ENCODE assay signal across 15 cellular contexts in the genomic region with DNA sequence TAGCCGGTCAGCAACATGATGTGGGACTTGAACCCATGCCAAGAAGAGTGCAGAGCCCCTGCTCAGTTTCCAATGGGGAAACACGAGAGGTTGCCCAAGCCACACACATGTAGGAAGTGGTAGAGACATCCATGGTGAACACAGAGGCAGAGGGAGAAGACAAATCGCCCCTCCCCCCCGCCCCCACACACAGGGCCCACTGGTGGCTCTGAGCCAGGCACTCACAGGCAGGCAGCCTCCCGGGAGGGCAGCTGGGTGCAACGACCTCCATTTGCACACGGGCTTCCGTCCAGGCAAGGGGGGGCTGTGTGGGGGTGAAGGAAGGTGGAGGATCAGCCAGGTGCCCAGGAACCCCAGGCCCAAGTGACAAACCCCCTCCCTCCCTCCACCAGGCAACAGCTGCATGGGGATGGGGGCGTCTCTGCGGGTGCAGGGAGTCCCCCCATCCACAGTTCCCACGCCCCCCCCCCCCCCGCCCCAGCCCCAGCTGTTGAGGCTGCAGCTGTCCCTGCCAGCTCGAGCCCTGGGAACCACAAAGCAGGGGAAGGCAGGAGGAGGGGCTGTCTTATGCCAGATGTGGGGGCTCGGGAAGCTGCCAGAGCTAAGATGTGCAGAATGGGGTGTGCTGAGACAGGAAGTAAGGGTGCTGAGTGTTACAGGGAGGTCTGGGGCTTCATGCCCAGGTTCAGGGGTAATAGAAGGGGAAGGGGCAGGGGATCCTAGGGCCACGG. TPM values are rescaled to one million over a fixed set of nuclear protein-coding genes. Genes with fewer than 3 reads are reported as not detected.
DNase-seq lines count a peak whose midpoint lies in the region; ATAC-seq and TF ChIP-seq lines count a peak whose summit lies in the region.
"Had no signal": no experiment of that assay in that cellular context is flagged by ENCODE, and none has a peak within 500 bp of the region (broad histone marks: within the 10 kb centered on the region; RNA-seq: fewer than 3 reads in every experiment).

No MANE protein-coding gene starts in this region.

- no peak overlapping the region for H2BK15ac ChIP-seq in mesenchymal stem cell (ENCODE audit: low read depth, poor library complexity, severe bottlenecking)

- H2BK5ac ChIP-seq in mesenchymal stem cell (ENCODE audit: low read depth, low read length, poor library complexity, severe bottlenecking), result no peak overlapping the region

- WGBS in mesenchymal stem cell, result 81% methylated on average over 4 of the region's 15 CpGs

- H3K18ac ChIP-seq in mesenchymal stem cell (ENCODE audit: low read depth in 1 of 2, low read length in 2 of 2), result no peak overlapping the region

- H3K4me3 ChIP-seq in AG10803 (ENCODE audit: low read length) (no peak overlapping the region), H7 (ENCODE audit: insufficient read depth, low read depth, low read length) (no peak overlapping the region), mesenchymal stem cell (ENCODE audit: insufficient read depth in 1 of 2, low read depth in 1 of 2, low read length in 2 of 2) (no peak overlapping the region)

- no peak overlapping the region for H3K23ac ChIP-seq in mesenchymal stem cell (ENCODE audit: low read length in 2 of 2)

- H4K8ac ChIP-seq in mesenchymal stem cell (ENCODE audit: low read length), result no peak overlapping the region

- no peak overlapping the region for H2AK5ac ChIP-seq in mesenchymal stem cell (ENCODE audit: low read length, severe bottlenecking)

- TF ChIP-seq CTCF in AG10803 (conservative IDR thresholded peaks at IDR 0.05; ENCODE audit: low read length) (no peak), CD14-positive monocyte (IDR thresholded peaks at IDR 0.05) (no peak)

- peaks cover 9 to 19% of the 10 kb centered on the region in 2 donors for H3K36me3 Mint-ChIP-seq in CD14-positive monocyte

- no peaks in the 10 kb centered on the region for H3K9me3 ChIP-seq in mesenchymal stem cell (ENCODE audit: control insufficient read depth, low read length)

- H3K4me2 ChIP-seq in mesenchymal stem cell (ENCODE audit: low read length, poor library complexity, severe bottlenecking), result no peak overlapping the region
- H3K4me2 ChIP-seq: KMS-11 had no signal

- H3K27me3 ChIP-seq in H7 (ENCODE audit: control insufficient read depth, insufficient read depth, low read length), result no peaks in the 10 kb centered on the region
- H3K27me3 ChIP-seq in mesenchymal stem cell (ENCODE audit: control insufficient read depth in 1 of 2, insufficient read depth in 1 of 2, low read length in 2 of 2), result peaks cover 3 to 35% of the 10 kb centered on the region in 2 experiments

- intact Hi-C loops in CD14-positive monocyte (cut with micrococcal nuclease), result loop anchor here (5.0 kb wide), 1 partner anchor 35 kb away; a partner anchor contains a TSS

- H3K9me3 Mint-ChIP-seq in CD14-positive monocyte, result peaks cover 0 to 21% (median 15%) of the 10 kb centered on the region in 7 donors
- H3K9me3 Mint-ChIP-seq: dendritic cell treated with granulocyte-macrophage colony-stimulating factor and Interleukin-4, amounts not matched to agents 40 ng/mL and 50 ng/mL, for 4 days had no signal

- no peak overlapping the region for H3K14ac ChIP-seq in mesenchymal stem cell (ENCODE audit: low read length in 2 of 2)

- H3K79me1 ChIP-seq in mesenchymal stem cell (replicated peaks; ENCODE audit: low read length, poor library complexity, severe bottlenecking), result no peaks in the 10 kb centered on the region

- H3K9ac ChIP-seq in mesenchymal stem cell (ENCODE audit: low read length), result no peak overlapping the region
- H3K9ac ChIP-seq: KMS-11 had no signal

- no peak overlapping the region for H3K27ac ChIP-seq in mesenchymal stem cell (ENCODE audit: low read length, poor library complexity, severe bottlenecking)
- H3K27ac ChIP-seq: KMS-11, WERI-Rb-1 had no signal

- H2BK12ac ChIP-seq in mesenchymal stem cell (ENCODE audit: low read length in 2 of 2), result no peak overlapping the region

- no peak overlapping the region for H2AFZ ChIP-seq in mesenchymal stem cell (ENCODE audit: low read depth, low read length)

- peak overlapping the region in 1 of 7 donors; percentile 52 for H3K27ac Mint-ChIP-seq in CD14-positive monocyte
- H3K27ac Mint-ChIP-seq: dendritic cell treated with granulocyte-macrophage colony-stimulating factor and Interleukin-4, amounts not matched to agents 40 ng/mL and 50 ng/mL, for 4 days had no signal

- H3K4me1 ChIP-seq in mesenchymal stem cell (ENCODE audit: control insufficient read depth, insufficient read depth, low read depth, low read length), result peaks cover 32% of the 10 kb centered on the region

- peak; percentile 40 for DNase-seq in AG10803 (ENCODE audit: low read depth)
- peak; percentile 42 for DNase-seq in H7
- peak; percentile 57 for DNase-seq in RPMI8226
- no peak for DNase-seq in mesenchymal stem cell
- DNase-seq in DMS153 treated with DMSO at 0.1 percent for 48 hours (lab: John Stamatoyannopoulos, UW; ENCODE audit: unreplicated experiment), result no peak
- no peak for DNase-seq in CD14-positive monocyte (ENCODE audit: low spot score)
- no peak for DNase-seq in epidermal melanocyte (ENCODE audit: insufficient read length, low spot score)
- DNase-seq: activated gamma-delta T cell; Calu3; stimulated activated CD4-positive, alpha-beta T cell treated with anti-CD3 and anti-CD28 coated beads, Interleukin-2, amount 100 ng/mL, for 24 hours; substantia nigra; WERI-Rb-1 had no signal

- no peak overlapping the region for H2BK120ac ChIP-seq in mesenchymal stem cell (ENCODE audit: low read depth, low read length)

- H3K36me3 ChIP-seq in H7 (replicated peaks; ENCODE audit: control insufficient read depth, insufficient read depth, low read length), result peaks cover 7% of the 10 kb centered on the region
- peaks cover 0 to 8% of the 10 kb centered on the region in 2 experiments for H3K36me3 ChIP-seq in mesenchymal stem cell (ENCODE audit: control insufficient read depth in 1 of 2, insufficient read depth in 2 of 2, low read depth in 1 of 2, low read length in 2 of 2)
- H3K36me3 ChIP-seq: WERI-Rb-1 had no signal

- peaks cover 70 to 80% (median 79%) of the 10 kb centered on the region in 3 donors for H3K27me3 Mint-ChIP-seq in CD14-positive monocyte (ENCODE audit: low read depth in 3 of 3)

- peak overlapping the region in 1 of 2 donors; percentile 80 for H3K4me3 Mint-ChIP-seq in CD14-positive monocyte
- H3K4me3 Mint-ChIP-seq: dendritic cell treated with granulocyte-macrophage colony-stimulating factor and Interleukin-4, amounts not matched to agents 40 ng/mL and 50 ng/mL, for 4 days had no signal

- H3K4ac ChIP-seq in mesenchymal stem cell (ENCODE audit: low read depth in 1 of 2, low read length in 2 of 2), result no peak overlapping the region

- H4K91ac ChIP-seq in mesenchymal stem cell (ENCODE audit: low read length), result peak overlapping the region; percentile 45

- peaks cover 36% of the 10 kb centered on the region for H3K4me1 Mint-ChIP-seq in CD14-positive monocyte

- ATAC-seq in HG02884 (IDR thresholded peaks at IDR 0.05; ENCODE audit: unreplicated experiment), result no peak

RNA-seq across cellular contexts. Expression of a gene that starts 3.4 kb away (rescaled TPM):
- total RNA-seq in H7 (2014; rRNA removed; shearing (Covaris generic)), result 47.0 and 52.1 TPM in 2 replicates
- polyA plus RNA-seq in mesenchymal stem cell (2013, experiment 1 of 2), result 30.2 TPM
- polyA plus RNA-seq in mesenchymal stem cell (2013, experiment 2 of 2), result 28.8 TPM
- polyA plus RNA-seq in CD14-positive monocyte, result under 1 TPM in 1 of 2 donors, not detected in 1; 0.05 TPM

RNA-seq across cellular contexts. Expression of a gene that starts 34.8 kb away (rescaled TPM):
- 5.4 and 6.2 TPM in 2 replicates for total RNA-seq in H7 (2014; rRNA removed; shearing (Covaris generic))
- polyA plus RNA-seq in mesenchymal stem cell (2013, experiment 1 of 2), result 0.01 TPM
- polyA plus RNA-seq in mesenchymal stem cell (2013, experiment 2 of 2), result not detected
- polyA plus RNA-seq in CD14-positive monocyte, result 1 to 10 TPM in 1 of 2 donors, under 1 TPM in 1; 0.23 to 1.5 TPM

Comparison
In these comparisons a context has a peak if more than half of its experiments do, and no peak if none do; other contexts are left out.
1. DNase-seq: peak in AG10803 (single experiment), H7 (single experiment) and RPMI8226 (single experiment); none in mesenchymal stem cell (single experiment), DMS153 treated with DMSO at 0.1 percent for 48 hours (single experiment), CD14-positive monocyte (single experiment) and epidermal melanocyte (single experiment).